Comparison of ENCODE assay signal across 10 cellular contexts in genomic region chr5:56012281-56012963, GRCh38. TPM values are rescaled to one million over a fixed set of nuclear protein-coding genes. Genes with fewer than 3 reads are reported as not detected.
DNase-seq lines count a peak whose midpoint lies in the region; ATAC-seq, FAIRE-seq and TF ChIP-seq lines count a peak whose summit lies in the region.
"Had no signal": no experiment of that assay in that cellular context is flagged by ENCODE, and none has a peak within 500 bp of the region (broad histone marks: within the 10 kb centered on the region; RNA-seq: fewer than 3 reads in every experiment).

No MANE protein-coding gene starts in this region.

- CTCF ChIA-PET in endothelial cell of umbilical vein (lab: Charles Lee), result interaction anchor here (0.8 to 1.9 kb wide), 8 partner anchors 12 to 189 kb away, joined by 3 to 5 read pairs (median 4); no protein-coding TSS in a partner anchor

- H3K4me3 Mint-ChIP-seq in T-helper 1 cell treated with Interleukin-12 subunit alpha and Interleukin-12 subunit beta and Interleukin-4 antibody, amounts not matched to agents 30 μg/mL and 1 μg/mL, for 36 hours, result peak overlapping the region; percentile 46
- no peak overlapping the region for H3K4me3 Mint-ChIP-seq in stimulated activated effector memory CD8-positive, alpha-beta T cell treated with anti-CD3 and anti-CD28 coated beads, Interleukin-12 subunit alpha, Interleukin-12 subunit beta, amount 100 ng/mL, for 72 hours

- H3K27me3 Mint-ChIP-seq in T-helper 1 cell treated with Interleukin-12 subunit alpha and Interleukin-12 subunit beta and Interleukin-4 antibody, amounts not matched to agents 30 μg/mL and 1 μg/mL, for 36 hours (ENCODE audit: low read depth), result peaks cover 4% of the 10 kb centered on the region

- H3K36me3 Mint-ChIP-seq in T-helper 1 cell treated with Interleukin-12 subunit alpha and Interleukin-12 subunit beta and Interleukin-4 antibody, amounts not matched to agents 30 μg/mL and 1 μg/mL, for 36 hours (ENCODE audit: low read depth), result peaks cover 8% of the 10 kb centered on the region
- no peaks in the 10 kb centered on the region for H3K36me3 Mint-ChIP-seq in stimulated activated effector memory CD8-positive, alpha-beta T cell treated with anti-CD3 and anti-CD28 coated beads, Interleukin-12 subunit alpha, Interleukin-12 subunit beta, amount 100 ng/mL, for 72 hours

- DNase-seq in Right ventricle myocardium inferior (ENCODE audit: missing footprints), result no peak
- DNase-seq in cardiac septum (ENCODE audit: low spot score), result no peak
- DNase-seq in endothelial cell of umbilical vein (ENCODE audit: low read depth, low spot score), result peak; percentile 52
- DNase-seq in stimulated activated effector memory CD8-positive, alpha-beta T cell treated with anti-CD3 and anti-CD28 coated beads, Interleukin-12 subunit alpha, Interleukin-12 subunit beta, amount 100 ng/mL, for 72 hours (ENCODE audit: low spot score in 2 of 2), result no peak
- DNase-seq in GDM1 (lab: John Stamatoyannopoulos, UW), result no peak
- no peak for DNase-seq in superior temporal gyrus (ENCODE audit: extremely low spot score)

- FAIRE-seq in endothelial cell of umbilical vein (lab: Jason Lieb, UNC), result peak; percentile 40
- FAIRE-seq: G401.6 had no signal

- TF ChIP-seq CTCF in endothelial cell of umbilical vein (IDR thresholded peaks at IDR 0.05; ENCODE audit: extremely low read depth in 1 of 2, insufficient read depth in 1 of 2, low read depth in 1 of 2, low read length in 2 of 2), result no peak

- H3K9me3 ChIP-seq in endothelial cell of umbilical vein (replicated peaks; ENCODE audit: control insufficient read depth, insufficient read depth, low read length), result no peaks in the 10 kb centered on the region
- H3K9me3 ChIP-seq: neutrophil had no signal

- no peaks in the 10 kb centered on the region for H4K20me1 ChIP-seq in endothelial cell of umbilical vein (replicated peaks; ENCODE audit: control insufficient read depth, extremely low read depth, insufficient read depth, low read length)

- H3K9me3 Mint-ChIP-seq in T-helper 1 cell treated with Interleukin-12 subunit alpha and Interleukin-12 subunit beta and Interleukin-4 antibody, amounts not matched to agents 30 μg/mL and 1 μg/mL, for 36 hours, result peaks cover 9% of the 10 kb centered on the region
- H3K9me3 Mint-ChIP-seq in stimulated activated effector memory CD8-positive, alpha-beta T cell treated with anti-CD3 and anti-CD28 coated beads, Interleukin-12 subunit alpha, Interleukin-12 subunit beta, amount 100 ng/mL, for 72 hours, result no peaks in the 10 kb centered on the region

- no peaks in the 10 kb centered on the region for H3K36me3 ChIP-seq in endothelial cell of umbilical vein (ENCODE audit: control insufficient read depth in 2 of 2, extremely low read depth in 1 of 2, insufficient read depth in 2 of 2, low read length in 2 of 2)
- H3K36me3 ChIP-seq: neutrophil had no signal

- H2AFZ ChIP-seq in endothelial cell of umbilical vein (ENCODE audit: low read depth, low read length), result peak overlapping the region; percentile 22

- no peaks in the 10 kb centered on the region for H3K79me2 ChIP-seq in endothelial cell of umbilical vein (ENCODE audit: control insufficient read depth, insufficient read depth, low read length)

- BruUV-seq in endothelial cell of umbilical vein (replicated peaks; lab: Mats Ljungman, UMichigan), result no TSS peak

- H3K27me3 ChIP-seq in endothelial cell of umbilical vein (ENCODE audit: control insufficient read depth in 2 of 2, insufficient read depth in 2 of 2, low read length in 2 of 2), result no peaks in the 10 kb centered on the region

- no peak overlapping the region for H3K9ac ChIP-seq in endothelial cell of umbilical vein (replicated peaks; ENCODE audit: extremely low read depth, insufficient read depth, low read length)

- peaks cover 17% of the 10 kb centered on the region for H3K4me1 Mint-ChIP-seq in T-helper 1 cell treated with Interleukin-12 subunit alpha and Interleukin-12 subunit beta and Interleukin-4 antibody, amounts not matched to agents 30 μg/mL and 1 μg/mL, for 36 hours (ENCODE audit: low read depth)
- H3K4me1 Mint-ChIP-seq in stimulated activated effector memory CD8-positive, alpha-beta T cell treated with anti-CD3 and anti-CD28 coated beads, Interleukin-12 subunit alpha, Interleukin-12 subunit beta, amount 100 ng/mL, for 72 hours, result peaks cover 14% of the 10 kb centered on the region

- peak overlapping the region; percentile 56 for H3K27ac ChIP-seq in endothelial cell of umbilical vein (ENCODE audit: insufficient read depth, low read depth, low read length)
- H3K27ac ChIP-seq: neutrophil had no signal

- peak; percentile 60 for ATAC-seq in Right ventricle myocardium inferior
- ATAC-seq in stimulated activated effector memory CD8-positive, alpha-beta T cell treated with anti-CD3 and anti-CD28 coated beads, Interleukin-12 subunit alpha, Interleukin-12 subunit beta, amount 100 ng/mL, for 72 hours, result peak; percentile 87
- ATAC-seq in GM19324 (IDR thresholded peaks at IDR 0.05; ENCODE audit: low FRiP score, unreplicated experiment), result no peak

- no peak for TF ChIP-seq POLR2A in endothelial cell of umbilical vein (IDR thresholded peaks at IDR 0.05; ENCODE audit: low read depth, low read length)

- H3K4me3 ChIP-seq in endothelial cell of umbilical vein (replicated peaks in 1 of 3; ENCODE audit: insufficient read depth in 1 of 3, low read depth in 1 of 3, low read length in 3 of 3), result no peak overlapping the region

- H3K27ac Mint-ChIP-seq in T-helper 1 cell treated with Interleukin-12 subunit alpha and Interleukin-12 subunit beta and Interleukin-4 antibody, amounts not matched to agents 30 μg/mL and 1 μg/mL, for 36 hours, result peak overlapping the region; percentile 80
- no peak overlapping the region for H3K27ac Mint-ChIP-seq in stimulated activated effector memory CD8-positive, alpha-beta T cell treated with anti-CD3 and anti-CD28 coated beads, Interleukin-12 subunit alpha, Interleukin-12 subunit beta, amount 100 ng/mL, for 72 hours

- POLR2A ChIA-PET in endothelial cell of umbilical vein (lab: Charles Lee), result interaction anchor here (0.9 kb wide), 1 partner anchor 21 kb away, joined by 4 read pairs; no protein-coding TSS in a partner anchor

- H3K4me2 ChIP-seq in endothelial cell of umbilical vein (ENCODE audit: insufficient read depth, low read length), result peak overlapping the region; percentile 18

- intact Hi-C loops in Right ventricle myocardium inferior (cut with DNase I), result no loop called here
- intact Hi-C loops in cardiac septum (cut with DNase I), result no loop called here
- intact Hi-C loops in endothelial cell of umbilical vein (cut with micrococcal nuclease), result no loop called here

- H3K4me1 ChIP-seq in endothelial cell of umbilical vein (ENCODE audit: control insufficient read depth, extremely low read depth, insufficient read depth, low read length), result peaks cover 16% of the 10 kb centered on the region

- dilution Hi-C loops in endothelial cell of umbilical vein (cut with MboI; ENCODE audit: extremely low pct_ligation_motif_present, low sequenced_read_pairs), result no loop called here

- no peaks in the 10 kb centered on the region for H3K9me1 ChIP-seq in endothelial cell of umbilical vein (replicated peaks; ENCODE audit: control insufficient read depth, extremely low read depth, insufficient read depth, low read length)

TF ChIP-seq in endothelial cell of umbilical vein, 7 proteins besides CTCF, POLR2A, EP300 and RAD21:
- TF ChIP-seq EZH2 (IDR thresholded peaks at IDR 0.05; ENCODE audit: borderline replicate concordance, low read depth, low read length, severe bottlenecking), result no peak
- no peak for TF ChIP-seq FOS (IDR thresholded peaks at IDR 0.05; ENCODE audit: borderline replicate concordance, insufficient read depth, low read length)
- peak; percentile 80 for TF ChIP-seq GATA2 (IDR thresholded peaks at IDR 0.05; ENCODE audit: insufficient read depth, insufficient read length, low read depth, low read length)
TF ChIP-seq in endothelial cell of umbilical vein: peak in this region for 1.

RNA-seq across cellular contexts. Expression of gene IL6ST, which starts 17.7 kb away (rescaled TPM):
- total RNA-seq in Right ventricle myocardium inferior, result 145 TPM
- 131 TPM for total RNA-seq in cardiac septum
- 345 and 361 TPM in 2 replicates for total RNA-seq in endothelial cell of umbilical vein
- 80.3 and 135 TPM in 2 replicates for polyA plus RNA-seq in endothelial cell of umbilical vein
- 83.9 and 119 TPM in 2 replicates for polyA plus RNA-seq in endothelial cell of umbilical vein (2011; cell fraction: cytosol; rRNA removed)
- 120 and 134 TPM in 2 replicates for polyA plus RNA-seq in endothelial cell of umbilical vein (2011; cell fraction: nucleus; rRNA removed)
- polyA plus RNA-seq in endothelial cell of umbilical vein (2012), result 175 and 248 TPM in 2 replicates
- polyA minus RNA-seq in endothelial cell of umbilical vein, result 460 and 502 TPM in 2 replicates
- polyA minus RNA-seq in endothelial cell of umbilical vein (2011; cell fraction: cytosol; rRNA and poly(A)+ RNA removed), result 73.7 TPM
- 278 and 424 TPM in 2 replicates for polyA minus RNA-seq in endothelial cell of umbilical vein (2011; cell fraction: nucleus; rRNA and poly(A)+ RNA removed)
